ENCODE assay signal across 9 cellular contexts in genomic region chr6:90333928-90334327, GRCh38. TPM values are rescaled to one million over a fixed set of nuclear protein-coding genes. Genes with fewer than 3 reads are reported as not detected.
"Had no signal": no experiment of that assay in that cellular context is flagged by ENCODE, and none has a peak within 500 bp of the region (broad histone marks: within the 10 kb centered on the region; RNA-seq: fewer than 3 reads in every experiment).

No MANE protein-coding gene starts in this region.

- DNase-seq: IMR-90, KBM-7, KG1 had no signal

- H3K27ac ChIP-seq: HL-60, KMS-11 had no signal

- H3K27me3 Mint-ChIP-seq: IgD-negative memory B cell had no signal

- ATAC-seq: HepG2 had no signal

- H3K9ac ChIP-seq: KMS-11 had no signal

- H3K36me3 Mint-ChIP-seq: IgD-negative memory B cell had no signal

- H3K4me3 Mint-ChIP-seq: IgD-negative memory B cell had no signal

- H3K4me2 ChIP-seq: KMS-11 had no signal

- FAIRE-seq: HepG2, HTR-8/SVneo had no signal

- H3K4me1 Mint-ChIP-seq: IgD-negative memory B cell had no signal

RNA-seq across cellular contexts. Expression of gene BACH2, which starts 37.3 kb away (rescaled TPM):
- total RNA-seq: HepG2, HT-29 had no signal
